Comparison of ENCODE assay signal across 17 cellular contexts in the genomic region with DNA sequence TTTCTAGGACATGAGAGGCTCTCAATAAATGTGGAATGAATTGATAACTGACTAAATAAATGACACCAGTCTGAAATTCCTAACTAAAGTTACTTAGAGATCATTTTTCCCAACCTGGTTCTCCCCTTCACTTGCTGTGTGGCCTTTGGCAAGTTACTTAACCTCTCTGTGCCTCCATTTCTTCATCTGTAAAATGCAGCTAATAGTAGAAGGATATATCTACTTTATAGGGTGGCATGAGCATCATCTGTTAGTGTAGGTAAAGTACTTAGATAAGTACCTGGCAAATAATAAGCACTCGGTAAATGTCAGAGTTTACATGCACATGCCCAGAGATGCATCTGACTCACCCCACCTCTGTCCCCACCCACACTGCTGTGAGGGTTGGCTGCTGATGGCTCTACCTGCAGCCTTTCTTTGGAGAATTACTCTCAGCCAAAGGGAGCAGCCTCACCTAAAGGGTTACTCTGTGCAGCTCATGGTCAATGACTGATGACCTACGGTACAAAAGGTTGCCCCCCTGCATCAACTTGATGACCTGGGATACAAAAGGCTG.
"Had no signal": no experiment of that assay in that cellular context is flagged by ENCODE, and none has a peak within 500 bp of the region (broad histone marks: within the 10 kb centered on the region; RNA-seq: fewer than 3 reads in every experiment).

No MANE protein-coding gene starts in this region.

- H3K27ac ChIP-seq: body of pancreas, coronary artery, esophagus muscularis mucosa, sigmoid colon, tibial artery had no signal

- H3K4me1 ChIP-seq: body of pancreas had no signal

- H3K4me3 ChIP-seq: body of pancreas, coronary artery, esophagus muscularis mucosa, sigmoid colon, tibial artery had no signal

- ATAC-seq: body of pancreas, natural killer cell had no signal

- H3K4me3 Mint-ChIP-seq: activated CD4-positive, alpha-beta memory T cell treated with anti-CD3 and anti-CD28 coated beads, Interleukin-2, amount 10 ng/mL, durations not matched to agents 7 days and 5 days; activated naive CD4-positive, alpha-beta T cell treated with anti-CD3 and anti-CD28 coated beads for 36 hours; immature natural killer cell; natural killer cell; T-helper 2 cell treated with Interferon-gamma antibody and Interleukin-4, amounts not matched to agents 5 μg/mL and 100 μg/mL, for 36 hours had no signal

- H3K27me3 ChIP-seq: body of pancreas, sigmoid colon, tibial artery had no signal

- FAIRE-seq: endometrium had no signal

- H3K9me3 Mint-ChIP-seq: activated CD4-positive, alpha-beta memory T cell treated with anti-CD3 and anti-CD28 coated beads, Interleukin-2, amount 10 ng/mL, durations not matched to agents 7 days and 5 days; activated naive CD4-positive, alpha-beta T cell treated with anti-CD3 and anti-CD28 coated beads for 36 hours; activated T-helper 2 cell treated with anti-CD3 and anti-CD28 coated beads, Interferon-gamma antibody, Interleukin-2, Interleukin-4, amounts not matched to agents 10 μg/mL and 5 μg/mL and 100 μg/mL, durations not matched to agents 14 hours and 24 hours and 36 hours; immature natural killer cell; natural killer cell; T-helper 2 cell treated with Interferon-gamma antibody and Interleukin-4, amounts not matched to agents 5 μg/mL and 100 μg/mL, for 36 hours had no signal

- H3K9me3 ChIP-seq: body of pancreas, esophagus muscularis mucosa, sigmoid colon, tibial artery had no signal

- H3K36me3 ChIP-seq: esophagus muscularis mucosa, sigmoid colon, tibial artery had no signal

- H3K27ac Mint-ChIP-seq: activated CD4-positive, alpha-beta memory T cell treated with anti-CD3 and anti-CD28 coated beads, Interleukin-2, amount 10 ng/mL, durations not matched to agents 7 days and 5 days; activated naive CD4-positive, alpha-beta T cell treated with anti-CD3 and anti-CD28 coated beads for 36 hours; activated T-helper 2 cell treated with anti-CD3 and anti-CD28 coated beads, Interferon-gamma antibody, Interleukin-2, Interleukin-4, amounts not matched to agents 10 μg/mL and 5 μg/mL and 100 μg/mL, durations not matched to agents 14 hours and 24 hours and 36 hours; immature natural killer cell; natural killer cell; T-helper 2 cell treated with Interferon-gamma antibody and Interleukin-4, amounts not matched to agents 5 μg/mL and 100 μg/mL, for 36 hours had no signal

- DNase-seq: activated CD4-positive, alpha-beta memory T cell treated with anti-CD3 and anti-CD28 coated beads, Interleukin-2, amount 10 ng/mL, durations not matched to agents 7 days and 5 days; activated CD4-positive, alpha-beta T cell treated with anti-CD3 and anti-CD28 coated beads for 48 hours; activated CD4-positive, CD25-positive, alpha-beta regulatory T cell; activated naive CD4-positive, alpha-beta T cell treated with anti-CD3 and anti-CD28 coated beads for 36 hours; activated T-cell treated with anti-CD3 and anti-CD28 coated beads, Interleukin-2, amount 50 U/mL, for 1 hour; body of pancreas; immature natural killer cell; natural killer cell; sigmoid colon; stimulated activated naive CD4-positive, alpha-beta T cell; substantia nigra; tibial artery had no signal

- H3K4me1 Mint-ChIP-seq: activated CD4-positive, alpha-beta memory T cell treated with anti-CD3 and anti-CD28 coated beads, Interleukin-2, amount 10 ng/mL, durations not matched to agents 7 days and 5 days; immature natural killer cell; natural killer cell had no signal
